26 cellular contexts compared by ENCODE assay signal in genomic region chr7:31137234-31137633, GRCh38.
"Had no signal": no experiment of that assay in that cellular context is flagged by ENCODE, and none has a peak within 500 bp of the region (broad histone marks: within the 10 kb centered on the region; RNA-seq: fewer than 3 reads in every experiment).

No MANE protein-coding gene starts in this region.

- FAIRE-seq: endothelial cell of umbilical vein had no signal

- H3K27ac ChIP-seq: ascending aorta, breast epithelium, cardiac muscle cell, colonic mucosa, epithelial cell of prostate, esophagus squamous epithelium, gastroesophageal sphincter, heart right ventricle had no signal

- ATAC-seq: activated CD4-positive, alpha-beta T cell treated with anti-CD3 and anti-CD28 coated beads for 36 hours; activated CD8-positive, alpha-beta T cell treated with anti-CD3 and anti-CD28 coated beads for 36 hours; activated naive CD8-positive, alpha-beta T cell treated with anti-CD3 and anti-CD28 coated beads, Interleukin-2, amount 50 U/mL, for 24 hours; activated T-cell treated with anti-CD3 and anti-CD28 coated beads, Interleukin-2, amount 50 U/mL, for 4 hours; gastroesophageal sphincter; heart right ventricle had no signal

- H3K4me3 ChIP-seq: ascending aorta, breast epithelium, cardiac muscle cell, colonic mucosa, esophagus squamous epithelium, gastroesophageal sphincter, heart right ventricle had no signal

- DNase-seq: activated CD4-positive, alpha-beta T cell treated with anti-CD3 and anti-CD28 coated beads for 36 hours; activated CD4-positive, alpha-beta T cell treated with anti-CD3 and anti-CD28 coated beads, Interleukin-2, amount 50 U/mL, for 1 hour; activated CD4-positive, alpha-beta T cell treated with anti-CD3 and anti-CD28 coated beads, Interleukin-2, amount 50 U/mL, for 48 hours; activated CD4-positive, CD25-positive, alpha-beta regulatory T cell; activated CD4-positive, CD25-positive, alpha-beta regulatory T cell treated with anti-CD3 and anti-CD28 coated beads, Interleukin-2, amount 50 U/mL, for 72 hours; activated CD8-positive, alpha-beta memory T cell treated with anti-CD3 and anti-CD28 coated beads for 24 hours; activated CD8-positive, alpha-beta T cell treated with anti-CD3 and anti-CD28 coated beads for 36 hours; activated effector memory CD4-positive, alpha-beta T cell treated with anti-CD3 and anti-CD28 coated beads, Interleukin-2, amount 50 U/mL, for 16 hours; activated naive CD4-positive, alpha-beta T cell treated with anti-CD3 and anti-CD28 coated beads for 36 hours; activated naive CD8-positive, alpha-beta T cell treated with anti-CD3 and anti-CD28 coated beads for 36 hours; activated naive CD8-positive, alpha-beta T cell treated with anti-CD3 and anti-CD28 coated beads, Interleukin-2, amount 50 U/mL, for 24 hours; activated T-cell treated with anti-CD3 and anti-CD28 coated beads, Interleukin-2, amount 50 U/mL, for 4 hours; central memory CD4-positive, alpha-beta T cell; cerebellar nuclear complex; colonic mucosa; effector CD8-positive, alpha-beta T cell; esophagus squamous epithelium; foreskin melanocyte; heart right ventricle; T-helper 2 cell had no signal

- H3K4me1 ChIP-seq: ascending aorta, breast epithelium, colonic mucosa, esophagus squamous epithelium had no signal

- H3K9me3 ChIP-seq: ascending aorta, breast epithelium, colonic mucosa, esophagus squamous epithelium, gastroesophageal sphincter had no signal

- H3K27me3 ChIP-seq: ascending aorta, breast epithelium, cardiac muscle cell, colonic mucosa, esophagus squamous epithelium, gastroesophageal sphincter had no signal

- H3K36me3 ChIP-seq: ascending aorta, breast epithelium, cardiac muscle cell, colonic mucosa, esophagus squamous epithelium, gastroesophageal sphincter, heart right ventricle had no signal
